Comparison of ENCODE assay signal across 1 cellular context in the genomic region with DNA sequence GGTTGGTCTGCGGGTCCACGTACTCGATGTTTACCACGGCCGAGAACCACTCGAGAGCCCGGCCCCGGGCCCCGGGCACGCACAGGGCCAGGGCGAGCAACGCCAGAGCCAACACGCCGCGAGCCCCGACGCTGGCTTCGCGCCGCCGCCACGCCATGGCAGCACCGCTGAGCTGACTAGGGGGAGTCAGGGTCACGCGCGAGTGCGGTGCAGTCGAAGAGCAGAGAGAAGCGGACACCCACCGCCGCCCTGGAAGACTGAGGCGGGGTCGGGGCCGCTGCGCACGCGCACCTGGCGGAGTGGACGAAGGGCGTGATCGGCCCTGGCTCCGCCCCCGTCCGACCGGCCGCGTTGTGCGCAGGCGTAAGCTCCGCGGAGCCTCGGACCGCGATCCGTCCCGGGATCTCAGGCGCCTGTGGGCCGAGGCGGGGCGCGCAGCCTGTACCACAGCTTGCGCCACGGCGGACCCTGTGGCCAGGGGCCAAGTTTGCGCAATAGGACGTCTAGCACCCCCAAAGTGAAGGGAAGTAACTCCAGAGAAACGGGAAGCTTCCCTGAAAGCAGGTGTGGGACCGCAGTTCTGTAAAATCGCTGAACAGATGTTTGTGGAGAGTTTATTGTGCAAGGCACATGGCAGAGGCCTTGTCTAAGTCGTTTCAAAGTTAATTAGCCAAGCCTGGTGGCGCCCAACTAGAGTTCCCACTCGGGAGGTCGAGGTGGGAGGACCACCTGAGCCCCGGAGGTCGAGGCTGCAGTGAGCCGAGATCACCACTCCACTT.
TF ChIP-seq lines count a peak whose summit lies in the region.

A gene with protein sequence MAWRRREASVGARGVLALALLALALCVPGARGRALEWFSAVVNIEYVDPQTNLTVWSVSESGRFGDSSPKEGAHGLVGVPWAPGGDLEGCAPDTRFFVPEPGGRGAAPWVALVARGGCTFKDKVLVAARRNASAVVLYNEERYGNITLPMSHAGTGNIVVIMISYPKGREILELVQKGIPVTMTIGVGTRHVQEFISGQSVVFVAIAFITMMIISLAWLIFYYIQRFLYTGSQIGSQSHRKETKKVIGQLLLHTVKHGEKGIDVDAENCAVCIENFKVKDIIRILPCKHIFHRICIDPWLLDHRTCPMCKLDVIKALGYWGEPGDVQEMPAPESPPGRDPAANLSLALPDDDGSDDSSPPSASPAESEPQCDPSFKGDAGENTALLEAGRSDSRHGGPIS (minus strand): TSS at position 270 of the 779 bp plus-strand sequence. CDS start 113 bp downstream, at position 157.

TF ChIP-seq in K562, 482 proteins besides CTCF, POLR2A, EP300 and RAD21 (continued from another document and continues in another):
- TF ChIP-seq MGA (IDR thresholded peaks at IDR 0.05) (peak; percentile 97), ZNF583 (CRISPR knock-in tag; IDR thresholded peaks at IDR 0.05) (0 out of 2 replicates have a peak, but pooled peaks have one; percentile 58), NUFIP1 (IDR thresholded peaks at IDR 0.05; ENCODE audit: partially characterized antibody) (no peak), ZNF274 (IDR thresholded peaks at IDR 0.05; ENCODE audit: borderline replicate concordance, low read depth, low read length) (no peak), HNRNPUL1 (IDR thresholded peaks at IDR 0.05; ENCODE audit: low read length) (no peak), RFX7 (CRISPR knock-in tag; IDR thresholded peaks at IDR 0.05) (no peak), RBM17 (IDR thresholded peaks at IDR 0.05; ENCODE audit: borderline replicate concordance, low read depth, low read length) (no peak), GATA2 (CRISPR knock-in tag; IDR thresholded peaks at IDR 0.05) (no peak), MAFK (IDR thresholded peaks at IDR 0.05; ENCODE audit: low read length) (no peak), SMAD2 (IDR thresholded peaks at IDR 0.05; ENCODE audit: low read depth, low read length) (no peak), ARID1B (IDR thresholded peaks at IDR 0.05) (no peak; the same call in 1 of the 2 replicates), NR2C1 (IDR thresholded peaks at IDR 0.05) (no peak), NR2C1 (tag; IDR thresholded peaks at IDR 0.05) (no peak; the same call in 1 of the 2 replicates), PTRF (tag; IDR thresholded peaks at IDR 0.05) (no peak), ZNF668 (CRISPR knock-in tag; IDR thresholded peaks at IDR 0.05) (peak; percentile 56; the same call in 1 of the 2 replicates), ZNF512 (tag; IDR thresholded peaks at IDR 0.05) (no peak), NFIX (CRISPR knock-in tag; IDR thresholded peaks at IDR 0.05; ENCODE audit: low read depth) (0 out of 2 replicates have a peak, but pooled peaks have one; percentile 19), MTA1 (IDR thresholded peaks at IDR 0.05; ENCODE audit: borderline replicate concordance) (peak; percentile 45; the same call in 1 of the 2 replicates), RBBP5 (IDR thresholded peaks at IDR 0.05; ENCODE audit: borderline replicate concordance, insufficient read depth, low read length, poor library complexity, severe bottlenecking) (peak; percentile 93), PCBP2 (IDR thresholded peaks at IDR 0.05; ENCODE audit: low read depth, low read length, poor library complexity, severe bottlenecking) (no peak), ZNF785 (CRISPR knock-in tag; IDR thresholded peaks at IDR 0.05) (no peak), CREB5 (CRISPR knock-in tag; IDR thresholded peaks at IDR 0.05) (no peak), DIDO1 (tag; IDR thresholded peaks at IDR 0.05; ENCODE audit: low read depth) (no peak), RBM15 (IDR thresholded peaks at IDR 0.05; ENCODE audit: insufficient read depth, low read length) (no peak), BRD9 (IDR thresholded peaks at IDR 0.05; ENCODE audit: low read depth, partially characterized antibody) (no peak)
- TF ChIP-seq, protein P1, sequence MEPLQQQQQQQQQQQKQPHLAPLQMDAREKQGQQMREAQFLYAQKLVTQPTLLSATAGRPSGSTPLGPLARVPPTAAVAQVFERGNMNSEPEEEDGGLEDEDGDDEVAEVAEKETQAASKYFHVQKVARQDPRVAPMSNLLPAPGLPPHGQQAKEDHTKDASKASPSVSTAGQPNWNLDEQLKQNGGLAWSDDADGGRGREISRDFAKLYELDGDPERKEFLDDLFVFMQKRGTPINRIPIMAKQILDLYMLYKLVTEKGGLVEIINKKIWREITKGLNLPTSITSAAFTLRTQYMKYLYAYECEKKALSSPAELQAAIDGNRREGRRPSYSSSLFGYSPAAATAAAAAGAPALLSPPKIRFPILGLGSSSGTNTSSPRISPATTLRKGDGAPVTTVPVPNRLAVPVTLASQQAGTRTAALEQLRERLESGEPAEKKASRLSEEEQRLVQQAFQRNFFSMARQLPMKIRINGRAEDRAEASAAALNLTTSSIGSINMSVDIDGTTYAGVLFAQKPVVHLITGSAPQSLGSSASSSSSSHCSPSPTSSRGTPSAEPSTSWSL (CRISPR knock-in tag; IDR thresholded peaks at IDR 0.05; ENCODE audit: borderline replicate concordance) = no peak
- TF ChIP-seq, protein P2, sequence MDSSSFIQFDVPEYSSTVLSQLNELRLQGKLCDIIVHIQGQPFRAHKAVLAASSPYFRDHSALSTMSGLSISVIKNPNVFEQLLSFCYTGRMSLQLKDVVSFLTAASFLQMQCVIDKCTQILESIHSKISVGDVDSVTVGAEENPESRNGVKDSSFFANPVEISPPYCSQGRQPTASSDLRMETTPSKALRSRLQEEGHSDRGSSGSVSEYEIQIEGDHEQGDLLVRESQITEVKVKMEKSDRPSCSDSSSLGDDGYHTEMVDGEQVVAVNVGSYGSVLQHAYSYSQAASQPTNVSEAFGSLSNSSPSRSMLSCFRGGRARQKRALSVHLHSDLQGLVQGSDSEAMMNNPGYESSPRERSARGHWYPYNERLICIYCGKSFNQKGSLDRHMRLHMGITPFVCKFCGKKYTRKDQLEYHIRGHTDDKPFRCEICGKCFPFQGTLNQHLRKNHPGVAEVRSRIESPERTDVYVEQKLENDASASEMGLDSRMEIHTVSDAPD (CRISPR knock-in tag; IDR thresholded peaks at IDR 0.05) = no peak
- TF ChIP-seq, protein P3, sequence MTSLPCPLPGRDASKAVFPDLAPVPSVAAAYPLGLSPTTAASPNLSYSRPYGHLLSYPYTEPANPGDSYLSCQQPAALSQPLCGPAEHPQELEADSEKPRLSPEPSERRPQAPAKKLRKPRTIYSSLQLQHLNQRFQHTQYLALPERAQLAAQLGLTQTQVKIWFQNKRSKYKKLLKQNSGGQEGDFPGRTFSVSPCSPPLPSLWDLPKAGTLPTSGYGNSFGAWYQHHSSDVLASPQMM (CRISPR knock-in tag; IDR thresholded peaks at IDR 0.05) = no peak
- TF ChIP-seq, protein P4, sequence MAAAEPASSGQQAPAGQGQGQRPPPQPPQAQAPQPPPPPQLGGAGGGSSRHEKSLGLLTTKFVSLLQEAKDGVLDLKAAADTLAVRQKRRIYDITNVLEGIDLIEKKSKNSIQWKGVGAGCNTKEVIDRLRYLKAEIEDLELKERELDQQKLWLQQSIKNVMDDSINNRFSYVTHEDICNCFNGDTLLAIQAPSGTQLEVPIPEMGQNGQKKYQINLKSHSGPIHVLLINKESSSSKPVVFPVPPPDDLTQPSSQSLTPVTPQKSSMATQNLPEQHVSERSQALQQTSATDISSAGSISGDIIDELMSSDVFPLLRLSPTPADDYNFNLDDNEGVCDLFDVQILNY (CRISPR knock-in tag; IDR thresholded peaks at IDR 0.05) = peak; percentile 90
- TF ChIP-seq, protein P5, sequence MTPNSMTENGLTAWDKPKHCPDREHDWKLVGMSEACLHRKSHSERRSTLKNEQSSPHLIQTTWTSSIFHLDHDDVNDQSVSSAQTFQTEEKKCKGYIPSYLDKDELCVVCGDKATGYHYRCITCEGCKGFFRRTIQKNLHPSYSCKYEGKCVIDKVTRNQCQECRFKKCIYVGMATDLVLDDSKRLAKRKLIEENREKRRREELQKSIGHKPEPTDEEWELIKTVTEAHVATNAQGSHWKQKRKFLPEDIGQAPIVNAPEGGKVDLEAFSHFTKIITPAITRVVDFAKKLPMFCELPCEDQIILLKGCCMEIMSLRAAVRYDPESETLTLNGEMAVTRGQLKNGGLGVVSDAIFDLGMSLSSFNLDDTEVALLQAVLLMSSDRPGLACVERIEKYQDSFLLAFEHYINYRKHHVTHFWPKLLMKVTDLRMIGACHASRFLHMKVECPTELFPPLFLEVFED (CRISPR knock-in tag; conservative IDR thresholded peaks at IDR 0.05) = no peak
